In genomic region chr14:46747253-46747652, GRCh38 we compare ENCODE assay signal across 9 cellular contexts.
"Had no signal": no experiment of that assay in that cellular context is flagged by ENCODE, and none has a peak within 500 bp of the region (broad histone marks: within the 10 kb centered on the region; RNA-seq: fewer than 3 reads in every experiment).

No MANE protein-coding gene starts in this region.

- H3K9ac ChIP-seq: GM23248 had no signal

- H2AFZ ChIP-seq: GM23248 had no signal

- H3K36me3 ChIP-seq: HAP-1 had no signal

- H3K4me3 ChIP-seq: GM23248, HAP-1 had no signal

- H3K4me1 ChIP-seq: HAP-1 had no signal

- ATAC-seq: HCT116, HepG2 had no signal

- H3K27ac ChIP-seq: GM23248, HL-60 had no signal

- H3K9me3 ChIP-seq: HAP-1 had no signal

- DNase-seq: GM23248, GOT3, H7, HFFc6, KBM-7 had no signal
